ENCODE assay signal across 8 cellular contexts in genomic region chr3:66220066-66220465, GRCh38. TPM values are rescaled to one million over a fixed set of nuclear protein-coding genes. Genes with fewer than 3 reads are reported as not detected.
DNase-seq lines count a peak whose midpoint lies in the region; ATAC-seq and TF ChIP-seq lines count a peak whose summit lies in the region.

No MANE protein-coding gene starts in this region.

- POLR2A ChIA-PET in PC-3 (lab: Charles Lee; ENCODE audit: unreplicated experiment), result interaction anchor here (0.5 kb wide), 1 partner anchor 128 kb away, joined by 3 read pairs; no protein-coding TSS in a partner anchor

- H3K79me2 ChIP-seq in PC-3 (ENCODE audit: low read length), result peaks cover 7% of the 10 kb centered on the region

- DNase-seq in GM12865 (ENCODE audit: low read depth), result no peak
- no peak for DNase-seq in PC-3
- no peak for DNase-seq in esophagus muscularis mucosa (ENCODE audit: extremely low spot score)
- no peak for DNase-seq in psoas muscle
- no peak for DNase-seq in epidermal melanocyte (ENCODE audit: insufficient read length, low spot score)
- no peak for DNase-seq in SK-N-DZ (ENCODE audit: low spot score)
- DNase-seq in activated naive CD4-positive, alpha-beta T cell treated with anti-CD3 and anti-CD28 coated beads, Interleukin-2, amount 50 U/mL, for 16 hours, result no peak

- ATAC-seq in PC-3 (no peak), psoas muscle (no peak), HG02610 (IDR thresholded peaks at IDR 0.05; ENCODE audit: unreplicated experiment) (no peak)

- TF ChIP-seq CTCF in GM12865 (IDR thresholded peaks at IDR 0.05; ENCODE audit: insufficient read depth, low read depth, low read length, missing control alignments), result no peak
- no peak for TF ChIP-seq CTCF in PC-3 (conservative IDR thresholded peaks at IDR 0.05; ENCODE audit: low read depth, low read length)
- TF ChIP-seq CTCF in esophagus muscularis mucosa (IDR thresholded peaks at IDR 0.05), result no peak
- TF ChIP-seq CTCF in psoas muscle (IDR thresholded peaks at IDR 0.05), result no peak

- H2AFZ ChIP-seq in PC-3 (ENCODE audit: low read length), result peak overlapping the region; percentile 74; the same call in 1 of the 2 replicates

- no peaks in the 10 kb centered on the region for H3F3A ChIP-seq in PC-3 (ENCODE audit: low read length, unreplicated experiment)

- peak overlapping the region; percentile 85 for H3K4me2 ChIP-seq in PC-3 (ENCODE audit: low read length)

- intact Hi-C loops in PC-3 (cut with micrococcal nuclease), result no loop called here
- intact Hi-C loops in esophagus muscularis mucosa (cut with DNase I), result no loop called here
- intact Hi-C loops in psoas muscle (cut with DNase I), result no loop called here

- CTCF ChIA-PET in PC-3 (lab: Charles Lee), result no interaction called here

- no peaks in the 10 kb centered on the region for H3K9me3 ChIP-seq in PC-3 (ENCODE audit: low read length)
- no peaks in the 10 kb centered on the region for H3K9me3 ChIP-seq in esophagus muscularis mucosa
- no peaks in the 10 kb centered on the region for H3K9me3 ChIP-seq in psoas muscle

- no peak for TF ChIP-seq POLR2A in esophagus muscularis mucosa (IDR thresholded peaks at IDR 0.05; ENCODE audit: low read depth)

- TF ChIP-seq EP300 in esophagus muscularis mucosa (IDR thresholded peaks at IDR 0.05), result no peak

- H3K4me3 ChIP-seq in GM12865 (ENCODE audit: low read depth, low read length) (peak overlapping the region; percentile 85), PC-3 (ENCODE audit: low read length) (peak overlapping the region; percentile 69), esophagus muscularis mucosa (peak overlapping the region; percentile 67 to 86 (median 74)), psoas muscle (peak overlapping the region; percentile 76)

- H3K27ac ChIP-seq in PC-3 (ENCODE audit: low read length) (no peak overlapping the region), esophagus muscularis mucosa (replicated peaks in 1 of 4) (peak overlapping the region; percentile 73 to 80 (median 78)), psoas muscle (peak overlapping the region; percentile 89)

- peak overlapping the region; percentile 6; the same call in 1 of the 2 replicates for H3K9ac ChIP-seq in PC-3 (ENCODE audit: low read length)

- H3K27me3 ChIP-seq in PC-3 (ENCODE audit: low read length) (no peaks in the 10 kb centered on the region), esophagus muscularis mucosa (no peaks in the 10 kb centered on the region), psoas muscle (ENCODE audit: insufficient read depth in 3 of 3, low read length in 2 of 3) (no peaks in the 10 kb centered on the region)

- BruUV-seq in PC-3 (replicated peaks; lab: Mats Ljungman, UMichigan), result no TSS peak

- no peaks in the 10 kb centered on the region for H3K36me3 ChIP-seq in PC-3 (ENCODE audit: low read depth, low read length)
- peaks cover 0 to 15% (median 2%) of the 10 kb centered on the region in 4 donors for H3K36me3 ChIP-seq in esophagus muscularis mucosa
- peaks cover 0 to 8% of the 10 kb centered on the region in 2 donors for H3K36me3 ChIP-seq in psoas muscle (ENCODE audit: insufficient read depth in 1 of 2, low read depth in 1 of 2)

- H3K4me1 ChIP-seq in PC-3 (ENCODE audit: insufficient read depth, low read length), result peaks cover 4% of the 10 kb centered on the region; the same call in 1 of the 2 replicates
- peaks cover 11 to 18% (median 15%) of the 10 kb centered on the region in 4 donors for H3K4me1 ChIP-seq in esophagus muscularis mucosa
- H3K4me1 ChIP-seq in psoas muscle, result no peaks in the 10 kb centered on the region

- H4K20me1 ChIP-seq in PC-3 (ENCODE audit: low read length), result no peaks in the 10 kb centered on the region

- no peaks in the 10 kb centered on the region for H3K9me2 ChIP-seq in PC-3 (replicated peaks; ENCODE audit: low read length)

- WGBS in esophagus muscularis mucosa, result 23% methylated on average over 5 of the region's 5 CpGs
- 20 to 23% (median 21%) methylated on average over 5 of the region's 5 CpGs for WGBS in psoas muscle, 3 donors

RNA-seq across cellular contexts. Expression of gene SLC25A26, which starts 0.7 kb away (rescaled TPM):
- 7.7 and 7.9 TPM in 2 replicates for total RNA-seq in PC-3 (2014; rRNA removed)
- 10 to 100 TPM; 23.0 to 39.0 (median 26.0) TPM for total RNA-seq in esophagus muscularis mucosa
- total RNA-seq in psoas muscle, result 10 to 100 TPM; 25.1 to 34.0 (median 32.7) TPM
- 10 to 100 TPM; 21.0 to 43.6 (median 25.4) TPM for polyA plus RNA-seq in psoas muscle
- polyA plus RNA-seq in SK-N-DZ (2014; cell fraction: cytosol; rRNA removed), result 23.0 and 24.0 TPM in 2 replicates
- 12.5 and 15.5 TPM in 2 replicates for polyA plus RNA-seq in SK-N-DZ (2014; cell fraction: nucleus; rRNA removed)
